Comparison of ENCODE assay signal across 9 cellular contexts in the genomic region with DNA sequence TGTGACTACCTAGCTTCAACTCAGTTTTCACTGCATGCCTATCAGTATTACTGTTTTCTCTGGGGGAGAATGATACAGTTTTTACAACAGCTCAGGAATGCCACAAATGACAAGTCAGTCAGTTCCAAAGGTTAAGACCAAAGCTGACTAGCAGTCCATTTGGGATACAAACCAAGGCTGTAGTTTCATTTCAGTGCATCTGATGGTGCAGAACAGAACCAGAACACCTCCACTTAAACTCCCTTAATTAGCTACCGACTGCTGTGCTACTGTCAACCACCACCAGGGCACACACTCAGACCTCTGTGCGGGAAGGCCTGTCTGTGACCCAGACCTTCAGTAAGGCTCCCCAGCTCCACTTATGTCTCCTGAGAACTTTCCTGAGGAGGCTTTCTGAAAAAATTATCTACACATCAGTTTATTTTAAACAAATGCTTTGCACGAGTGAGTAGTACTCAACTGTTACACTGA. TPM values are rescaled to one million over a fixed set of nuclear protein-coding genes. Genes with fewer than 3 reads are reported as not detected.
DNase-seq lines count a peak whose midpoint lies in the region; ATAC-seq and TF ChIP-seq lines count a peak whose summit lies in the region.
"Had no signal": no experiment of that assay in that cellular context is flagged by ENCODE, and none has a peak within 500 bp of the region (broad histone marks: within the 10 kb centered on the region; RNA-seq: fewer than 3 reads in every experiment).

No MANE protein-coding gene starts in this region.

- H3K36me3 ChIP-seq in psoas muscle (ENCODE audit: insufficient read depth in 1 of 2, low read depth in 1 of 2) = peaks cover 5 to 22% of the 10 kb centered on the region in 2 donors

- no peaks in the 10 kb centered on the region for H3K9me3 Mint-ChIP-seq in endothelial cell (ENCODE audit: unreplicated experiment)

- intact Hi-C loops in psoas muscle (cut with DNase I) = no loop called here

- peak; percentile 49 for DNase-seq in NCI-H82 (lab: John Stamatoyannopoulos, UW)
- DNase-seq in NCI-H82 treated with DMSO at 0.1 percent for 48 hours (lab: John Stamatoyannopoulos, UW; ENCODE audit: unreplicated experiment) = no peak
- peak; percentile 58 for DNase-seq in M059J (ENCODE audit: low read depth)
- DNase-seq in endothelial cell (ENCODE audit: low spot score) = peak; percentile 42
- no peak for DNase-seq in psoas muscle
- DNase-seq in HuH-7.5 (ENCODE audit: low spot score) = no peak
- no peak for DNase-seq in cerebellar cortex (ENCODE audit: low spot score)

- no peaks in the 10 kb centered on the region for H3K4me1 Mint-ChIP-seq in endothelial cell (ENCODE audit: unreplicated experiment)

- H3K9me3 ChIP-seq in psoas muscle = no peaks in the 10 kb centered on the region

- ATAC-seq in psoas muscle = no peak
- ATAC-seq in HG03571 (IDR thresholded peaks at IDR 0.05; ENCODE audit: unreplicated experiment) = no peak

- 64 to 80% (median 76%) methylated on average over 3 of the region's 3 CpGs for WGBS in psoas muscle, 3 donors

- no peaks in the 10 kb centered on the region for H3K27me3 Mint-ChIP-seq in endothelial cell (ENCODE audit: unreplicated experiment)

- H3K27me3 ChIP-seq in psoas muscle (ENCODE audit: insufficient read depth in 3 of 3, low read length in 2 of 3) = no peaks in the 10 kb centered on the region

- H3K4me3 ChIP-seq in psoas muscle = no peak overlapping the region

- H3K36me3 Mint-ChIP-seq in endothelial cell (ENCODE audit: low read depth, unreplicated experiment) = peaks cover 17% of the 10 kb centered on the region

- no peak overlapping the region for H3K4me3 Mint-ChIP-seq in endothelial cell (ENCODE audit: unreplicated experiment)

- H3K27ac Mint-ChIP-seq in endothelial cell (ENCODE audit: unreplicated experiment) = peak overlapping the region; percentile 11

- peak overlapping the region; percentile 92 for H3K27ac ChIP-seq in psoas muscle
- H3K27ac ChIP-seq: C4-2B had no signal

- H3K4me1 ChIP-seq in psoas muscle = peaks cover 41% of the 10 kb centered on the region

- TF ChIP-seq CTCF in endothelial cell (IDR thresholded peaks at IDR 0.05; ENCODE audit: unreplicated experiment) (peak; percentile 71), psoas muscle (IDR thresholded peaks at IDR 0.05) (no peak)

RNA-seq across cellular contexts. Expression of a gene that starts 20.4 kb away (rescaled TPM):
- total RNA-seq in M059J (2014; rRNA removed; shearing (Covaris generic)) = 44.3 and 68.7 TPM in 2 replicates
- total RNA-seq in endothelial cell (ENCODE audit: unreplicated experiment) = 243 TPM
- total RNA-seq in psoas muscle = 1,000 to 10,000 TPM in 3 of 4 donors, 100 to 1,000 TPM in 1; 990 to 1,423 (median 1,174) TPM
- 1,000 to 10,000 TPM in 1 of 3 donors, 100 to 1,000 TPM in 2; 308 to 1,601 (median 620) TPM for polyA plus RNA-seq in psoas muscle

RNA-seq across cellular contexts. Expression of a gene that starts 30.9 kb away (rescaled TPM):
- 27.3 and 40.7 TPM in 2 replicates for total RNA-seq in M059J (2014; rRNA removed; shearing (Covaris generic))
- not detected for total RNA-seq in endothelial cell (ENCODE audit: unreplicated experiment)
- total RNA-seq in psoas muscle = 100 to 1,000 TPM in 1 of 4 donors, 10 to 100 TPM in 3; 56.4 to 130 (median 66.4) TPM
- polyA plus RNA-seq in psoas muscle = 10 to 100 TPM; 16.8 to 46.0 (median 35.5) TPM

RNA-seq across cellular contexts. Expression of a gene that starts 32.8 kb away (rescaled TPM):
- 89.1 and 122 TPM in 2 replicates for total RNA-seq in M059J (2014; rRNA removed; shearing (Covaris generic))
- total RNA-seq in endothelial cell (ENCODE audit: unreplicated experiment) (91.1 TPM), psoas muscle (10 to 100 TPM; 28.9 to 39.6 (median 35.5) TPM)
- 10 to 100 TPM; 26.6 to 69.6 (median 34.8) TPM for polyA plus RNA-seq in psoas muscle

RNA-seq across cellular contexts. Expression of a gene that starts 39.0 kb away (rescaled TPM):
- total RNA-seq in M059J (2014; rRNA removed; shearing (Covaris generic)) = 18.1 and 22.4 TPM in 2 replicates
- total RNA-seq in endothelial cell (ENCODE audit: unreplicated experiment) (16.6 TPM), psoas muscle (10 to 100 TPM; 10.0 to 17.2 (median 12.3) TPM)
- 10 to 100 TPM; 11.5 to 27.0 (median 25.7) TPM for polyA plus RNA-seq in psoas muscle

Comparison
In these comparisons a context has a peak if more than half of its experiments do, and no peak if none do; other contexts are left out.
1. DNase-seq: peak in NCI-H82 (single experiment), M059J (single experiment) and endothelial cell (single experiment); none in NCI-H82 treated with DMSO at 0.1 percent for 48 hours (single experiment), psoas muscle (0 of 2), HuH-7.5 (single experiment) and cerebellar cortex (single experiment).
2. RNA of a gene that starts 30.9 kb away (total RNA-seq): 56.4 to 130 TPM in psoas muscle and 27.3 to 40.7 TPM in M059J; not detected in endothelial cell (single experiment); every median in the first group is over 10 times any median in the second.